In genomic region chr19:17321655-17322489, GRCh38 we compare ENCODE assay signal across 1 cellular context.
TF ChIP-seq lines count a peak whose summit lies in the region.

No MANE protein-coding gene starts in this region.

TF ChIP-seq in HCT116, 20 proteins besides CTCF, POLR2A, EP300 and RAD21 (continued from another document):
- no peak for TF ChIP-seq ZBTB33 (IDR thresholded peaks at IDR 0.05; ENCODE audit: extremely low read depth, insufficient replicate concordance, low read length)
- TF ChIP-seq CBX3 (IDR thresholded peaks at IDR 0.05; ENCODE audit: low read depth) = no peak
- no peak for TF ChIP-seq MAX (IDR thresholded peaks at IDR 0.05)
- TF ChIP-seq YY1 (IDR thresholded peaks at IDR 0.05; ENCODE audit: extremely low read depth, insufficient replicate concordance, low read depth, low read length) = no peak
